ENCODE assay signal across 10 cellular contexts in the genomic region with DNA sequence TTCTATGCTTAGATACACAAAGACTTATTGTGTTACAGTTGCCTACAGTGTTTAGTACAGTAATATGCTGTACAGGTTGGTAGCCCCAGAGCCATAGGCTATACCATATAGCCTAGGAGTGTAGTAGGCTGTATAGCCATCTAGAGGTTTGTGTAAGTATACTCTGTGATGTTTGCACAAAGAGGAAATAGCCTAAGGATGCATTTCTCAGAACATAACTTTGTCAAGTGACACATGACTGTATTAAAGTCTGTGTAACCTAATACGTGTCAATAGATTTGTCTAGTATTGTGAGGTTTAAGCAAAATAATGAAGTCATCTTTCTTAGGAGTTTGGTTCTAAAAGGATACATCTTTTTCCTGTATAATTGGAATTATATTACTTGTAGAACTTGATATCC. TPM values are rescaled to one million over a fixed set of nuclear protein-coding genes. Genes with fewer than 3 reads are reported as not detected.
DNase-seq lines count a peak whose midpoint lies in the region; ATAC-seq and TF ChIP-seq lines count a peak whose summit lies in the region.
"Had no signal": no experiment of that assay in that cellular context is flagged by ENCODE, and none has a peak within 500 bp of the region (broad histone marks: within the 10 kb centered on the region; RNA-seq: fewer than 3 reads in every experiment).

No MANE protein-coding gene starts in this region.

- no peak overlapping the region for H2BK5ac ChIP-seq in IMR-90 (ENCODE audit: low read depth, low read length, poor library complexity, severe bottlenecking)

- in situ Hi-C loops in IMR-90 (cut with MboI; ENCODE audit: low sequenced_read_pairs) = no loop called here

- no peak overlapping the region for H2BK15ac ChIP-seq in IMR-90 (ENCODE audit: low read depth, low read length)

- BruUV-seq in IMR-90 (replicated peaks; lab: Mats Ljungman, UMichigan) = no TSS peak

- peak; percentile 13 for DNase-seq in IMR-90
- peak; percentile 59 for DNase-seq in iris pigment epithelial cell (ENCODE audit: low read depth)
- DNase-seq in stimulated activated CD4-positive, alpha-beta T cell treated with anti-CD3 and anti-CD28 coated beads, Interleukin-15, amount 100 ng/mL, for 24 hours = no peak
- DNase-seq in activated CD4-positive, alpha-beta T cell treated with anti-CD3 and anti-CD28 coated beads for 48 hours = no peak
- DNase-seq in cardiac septum (ENCODE audit: low spot score) = no peak
- DNase-seq in SHP77 (lab: John Stamatoyannopoulos, UW) = no peak
- DNase-seq: activated naive CD4-positive, alpha-beta T cell treated with anti-CD3 and anti-CD28 coated beads, Interleukin-2, amount 50 U/mL, for 16 hours; NK-92 treated with Interleukin-12 subunit alpha and Interleukin-12 subunit beta, amount 100 ng/mL, for 24 hours had no signal

- H3K9me3 ChIP-seq in HEK293 (ENCODE audit: control insufficient read depth, insufficient read depth, low read depth, low read length) (no peaks in the 10 kb centered on the region), IMR-90 (ENCODE audit: control insufficient read depth, insufficient read depth, low read length) (0 out of 2 replicates have a peak, but pooled peaks cover 2% of the 10 kb centered on the region)

- POLR2A ChIA-PET in HEK293 (lab: Yijun Ruan, JAX) = no interaction called here
- POLR2A ChIA-PET in IMR-90 (lab: Charles Lee; ENCODE audit: unreplicated experiment) = no interaction called here

- no peak overlapping the region for H2BK120ac ChIP-seq in IMR-90 (ENCODE audit: low read depth, low read length)

- H3K56ac ChIP-seq in IMR-90 (ENCODE audit: extremely low read depth, insufficient read depth, low read length) = no peak overlapping the region

- ATAC-seq in GM18867 (IDR thresholded peaks at IDR 0.05; ENCODE audit: unreplicated experiment) (peak; percentile 70), IMR-90 (ENCODE audit: low read depth) (no peak)

- H2BK20ac ChIP-seq in IMR-90 (ENCODE audit: low read depth, low read length) = no peak overlapping the region

- intact Hi-C loops in IMR-90 (cut with micrococcal nuclease) (no loop called here), cardiac septum (cut with DNase I) (loop anchor here (10.0 kb wide), 1 partner anchor 326 kb away; a partner anchor contains a TSS)

- CTCF ChIA-PET in HEK293 (lab: Yijun Ruan, JAX) = interaction anchor here (0.6 to 0.8 kb wide), 3 partner anchors 17 to 201 kb away, joined by 3 to 4 read pairs (median 3); no protein-coding TSS in a partner anchor
- CTCF ChIA-PET in IMR-90 (lab: Yijun Ruan, JAX) = no interaction called here

- peaks cover 17 to 61% of the 10 kb centered on the region in 2 experiments for H3K79me1 ChIP-seq in IMR-90 (ENCODE audit: low read depth in 1 of 2, low read length in 2 of 2)

- no peak overlapping the region for H2AK5ac ChIP-seq in IMR-90 (ENCODE audit: low read depth, low read length)

- no peak overlapping the region for H4K5ac ChIP-seq in IMR-90 (ENCODE audit: low read depth, low read length)

- no peak for TF ChIP-seq POLR2A in IMR-90 (IDR thresholded peaks at IDR 0.05; ENCODE audit: low read depth, low read length)

- H3K18ac ChIP-seq in IMR-90 (ENCODE audit: low read depth, low read length) = no peak overlapping the region

- no peak overlapping the region for H3K9ac ChIP-seq in IMR-90 (ENCODE audit: low read depth, low read length)

- no peak overlapping the region for H3K4me2 ChIP-seq in IMR-90 (ENCODE audit: low read depth, low read length)

- H3K4me3 ChIP-seq in HEK293 (ENCODE audit: low read depth, low read length) (no peak overlapping the region), IMR-90 (ENCODE audit: insufficient read depth, low read depth, low read length) (no peak overlapping the region)

- peaks cover 7% of the 10 kb centered on the region; the same call in 1 of the 2 replicates for H3K9me1 ChIP-seq in IMR-90 (ENCODE audit: insufficient read depth, low read length)

- H4K91ac ChIP-seq in IMR-90 (ENCODE audit: insufficient read depth, low read depth, low read length) = no peak overlapping the region

- H3K4me1 ChIP-seq in HEK293 (ENCODE audit: control insufficient read depth, insufficient read depth, low read length) (no peaks in the 10 kb centered on the region; the same call in 1 of the 2 replicates), IMR-90 (ENCODE audit: control insufficient read depth, insufficient read depth, low read length) (peaks cover 4% of the 10 kb centered on the region; the same call in 1 of the 2 replicates)

- WGBS in IMR-90 (ENCODE audit: extremely low coverage in 2 of 2, insufficient read length in 1 of 2), 2 experiments = no CpG with 5 or more reads among the region's 1 CpG

- H4K8ac ChIP-seq in IMR-90 (ENCODE audit: low read depth in 2 of 2, low read length in 2 of 2) = no peak overlapping the region

- H3K27me3 ChIP-seq in IMR-90 (ENCODE audit: control insufficient read depth, insufficient read depth, low read length) = no peaks in the 10 kb centered on the region

- peaks cover 14% of the 10 kb centered on the region; the same call in 1 of the 2 replicates for H4K20me1 ChIP-seq in IMR-90 (ENCODE audit: insufficient read depth, low read length)

- TF ChIP-seq CTCF in HEK293 (tag by site-specific recombination; IDR thresholded peaks at IDR 0.05) = no peak
- TF ChIP-seq CTCF in IMR-90 (conservative IDR thresholded peaks at IDR 0.05; ENCODE audit: low read depth, low read length) = no peak

- peak overlapping the region; percentile 57; the same call in 1 of the 2 replicates for H3K23ac ChIP-seq in IMR-90 (ENCODE audit: low read depth, low read length)

- 0 out of 2 replicates have a peak overlapping the region, but pooled peaks have one; percentile 12 for H3K14ac ChIP-seq in IMR-90 (replicated peaks; ENCODE audit: low read depth, low read length)

- no peak overlapping the region for H3K4ac ChIP-seq in IMR-90 (ENCODE audit: low read depth, low read length)

- no peaks in the 10 kb centered on the region for H3K36me3 ChIP-seq in HEK293 (ENCODE audit: control insufficient read depth in 2 of 2, insufficient read depth in 1 of 2, low read length in 2 of 2)
- H3K36me3 ChIP-seq in IMR-90 (ENCODE audit: control insufficient read depth, insufficient read depth, low read length) = peaks cover 2% of the 10 kb centered on the region; the same call in 1 of the 2 replicates

- dilution Hi-C loops in IMR-90 (cut with HindIII; ENCODE audit: low sequenced_read_pairs, unreplicated experiment) = no loop called here

- no peak overlapping the region for H2AFZ ChIP-seq in IMR-90 (replicated peaks; ENCODE audit: low read length, poor library complexity)

- no peak overlapping the region for H3K27ac ChIP-seq in HEK293 (ENCODE audit: extremely low read depth, low read depth, low read length)
- no peak overlapping the region for H3K27ac ChIP-seq in IMR-90 (ENCODE audit: insufficient read depth, low read length)

- H2AK9ac ChIP-seq in IMR-90 (replicated peaks; ENCODE audit: low read depth, low read length, poor library complexity) = no peak overlapping the region

- TF ChIP-seq RAD21 in IMR-90 (IDR thresholded peaks at IDR 0.05; ENCODE audit: low read length) = no peak

TF ChIP-seq in HEK293, 187 proteins besides CTCF, POLR2A, EP300 and RAD21 (continues in another document):
- TF ChIP-seq ZNF239 (tag by site-specific recombination; IDR thresholded peaks at IDR 0.05) = no peak
- TF ChIP-seq ZBTB7A (tag by site-specific recombination; IDR thresholded peaks at IDR 0.05; ENCODE audit: low read depth) = no peak
- TF ChIP-seq, protein P1, sequence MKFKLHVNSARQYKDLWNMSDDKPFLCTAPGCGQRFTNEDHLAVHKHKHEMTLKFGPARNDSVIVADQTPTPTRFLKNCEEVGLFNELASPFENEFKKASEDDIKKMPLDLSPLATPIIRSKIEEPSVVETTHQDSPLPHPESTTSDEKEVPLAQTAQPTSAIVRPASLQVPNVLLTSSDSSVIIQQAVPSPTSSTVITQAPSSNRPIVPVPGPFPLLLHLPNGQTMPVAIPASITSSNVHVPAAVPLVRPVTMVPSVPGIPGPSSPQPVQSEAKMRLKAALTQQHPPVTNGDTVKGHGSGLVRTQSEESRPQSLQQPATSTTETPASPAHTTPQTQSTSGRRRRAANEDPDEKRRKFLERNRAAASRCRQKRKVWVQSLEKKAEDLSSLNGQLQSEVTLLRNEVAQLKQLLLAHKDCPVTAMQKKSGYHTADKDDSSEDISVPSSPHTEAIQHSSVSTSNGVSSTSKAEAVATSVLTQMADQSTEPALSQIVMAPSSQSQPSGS (tag by site-specific recombination; IDR thresholded peaks at IDR 0.05; ENCODE audit: low read depth) = no peak
- no peak for TF ChIP-seq ZNF175 (tag by site-specific recombination; IDR thresholded peaks at IDR 0.05)

TF ChIP-seq in IMR-90, 13 proteins besides CTCF, POLR2A, EP300 and RAD21 (continues in another document):
- no peak for TF ChIP-seq MAFK (IDR thresholded peaks at IDR 0.05; ENCODE audit: low read depth, low read length)
- no peak for TF ChIP-seq BHLHE40 (IDR thresholded peaks at IDR 0.05; ENCODE audit: low read depth, low read length)
- no peak for TF ChIP-seq FOS (IDR thresholded peaks at IDR 0.05; ENCODE audit: low read depth, low read length)
- no peak for TF ChIP-seq RFX5 (IDR thresholded peaks at IDR 0.05; ENCODE audit: low read depth, low read length)
- no peak for TF ChIP-seq CHD1 (IDR thresholded peaks at IDR 0.05; ENCODE audit: low read depth, low read length)
- TF ChIP-seq RCOR1 (IDR thresholded peaks at IDR 0.05; ENCODE audit: insufficient replicate concordance, low read length) = no peak
- TF ChIP-seq MAZ (IDR thresholded peaks at IDR 0.05; ENCODE audit: borderline replicate concordance, low read depth, low read length) = no peak
- TF ChIP-seq NFE2L2 (IDR thresholded peaks at IDR 0.05; ENCODE audit: low read depth, low read length) = no peak
- TF ChIP-seq MXI1 (IDR thresholded peaks at IDR 0.05; ENCODE audit: borderline replicate concordance, low read depth, low read length) = no peak
- TF ChIP-seq, protein P2, sequence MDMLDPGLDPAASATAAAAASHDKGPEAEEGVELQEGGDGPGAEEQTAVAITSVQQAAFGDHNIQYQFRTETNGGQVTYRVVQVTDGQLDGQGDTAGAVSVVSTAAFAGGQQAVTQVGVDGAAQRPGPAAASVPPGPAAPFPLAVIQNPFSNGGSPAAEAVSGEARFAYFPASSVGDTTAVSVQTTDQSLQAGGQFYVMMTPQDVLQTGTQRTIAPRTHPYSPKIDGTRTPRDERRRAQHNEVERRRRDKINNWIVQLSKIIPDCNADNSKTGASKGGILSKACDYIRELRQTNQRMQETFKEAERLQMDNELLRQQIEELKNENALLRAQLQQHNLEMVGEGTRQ (IDR thresholded peaks at IDR 0.05; ENCODE audit: low read depth, low read length) = no peak
- no peak for TF ChIP-seq CEBPB (IDR thresholded peaks at IDR 0.05; ENCODE audit: low read depth, low read length)
- TF ChIP-seq SMC3 (IDR thresholded peaks at IDR 0.05; ENCODE audit: low read depth, low read length) = no peak

RNA-seq across cellular contexts. Expression of a gene that starts 5.5 kb away (rescaled TPM):
- 14.2 and 15.8 TPM in 2 replicates for total RNA-seq in IMR-90 (2012; rRNA removed)
- polyA plus RNA-seq in IMR-90 (2012; rRNA removed) = 4.2 and 4.7 TPM in 2 replicates
- polyA plus RNA-seq in IMR-90 (2012; cell fraction: cytosol; rRNA removed) = 1.7 and 2.2 TPM in 2 replicates
- polyA plus RNA-seq in IMR-90 (2012; cell fraction: nucleus; rRNA removed; ENCODE audit: low replicate concordance) = 5.2 and 12.8 TPM in 2 replicates
- 20.0 TPM for total RNA-seq in cardiac septum

Comparison
In these comparisons a context has a peak if more than half of its experiments do, and no peak if none do; other contexts are left out.
1. DNase-seq: peak in IMR-90 (single experiment) and iris pigment epithelial cell (single experiment); none in stimulated activated CD4-positive, alpha-beta T cell treated with anti-CD3 and anti-CD28 coated beads, Interleukin-15, amount 100 ng/mL, for 24 hours (single experiment), activated CD4-positive, alpha-beta T cell treated with anti-CD3 and anti-CD28 coated beads for 48 hours (single experiment), cardiac septum (single experiment) and SHP77 (0 of 2).